8 cellular contexts compared by ENCODE assay signal in genomic region chr5:87266914-87267573, GRCh38.
DNase-seq lines count a peak whose midpoint lies in the region; ATAC-seq, FAIRE-seq and TF ChIP-seq lines count a peak whose summit lies in the region.

No MANE protein-coding gene starts in this region.

- H3K9me3 ChIP-seq in HUES48 (ENCODE audit: control insufficient read depth, insufficient read depth, low read length), result no peaks in the 10 kb centered on the region

- H3K4me1 ChIP-seq in HUES48 (ENCODE audit: control insufficient read depth, insufficient read depth, low read length), result peaks cover 17% of the 10 kb centered on the region

- DNase-seq in GM12864 (ENCODE audit: low read depth) (no peak), caudate nucleus (lab: John Stamatoyannopoulos, UW) (peak in 1 of 61 donors; percentile 12), midbrain (lab: John Stamatoyannopoulos, UW) (peak; percentile 36), SW480 (ENCODE audit: low spot score) (no peak), NAMALWA (ENCODE audit: low spot score) (no peak), urothelium cell line (ENCODE audit: low spot score) (no peak)

- H3K4me3 ChIP-seq in GM12864 (ENCODE audit: low read depth, low read length) (peak overlapping the region; percentile 63), HUES48 (ENCODE audit: low read depth, low read length) (peak overlapping the region; percentile 100)

- TF ChIP-seq CTCF in GM12864 (IDR thresholded peaks at IDR 0.05; ENCODE audit: low read depth, low read length, missing control alignments), result no peak

- peak; percentile 12 for ATAC-seq in GM21447 (IDR thresholded peaks at IDR 0.05; ENCODE audit: unreplicated experiment)

- H3K27ac ChIP-seq in HUES48 (ENCODE audit: low read depth, low read length) (peak overlapping the region; percentile 87), caudate nucleus (ENCODE audit: low read depth, low read length) (peak overlapping the region; percentile 95)

- no peaks in the 10 kb centered on the region for H3K36me3 ChIP-seq in HUES48 (ENCODE audit: control insufficient read depth, insufficient read depth, low read length)

- H3K9ac ChIP-seq in HUES48 (ENCODE audit: low read depth, low read length), result peak overlapping the region; percentile 66

- FAIRE-seq in urothelium cell line (lab: Jason Lieb, UNC), result no peak

- H3K27me3 ChIP-seq in HUES48 (ENCODE audit: control insufficient read depth, insufficient read depth, low read length), result peaks cover 23% of the 10 kb centered on the region
